In the genomic region with DNA sequence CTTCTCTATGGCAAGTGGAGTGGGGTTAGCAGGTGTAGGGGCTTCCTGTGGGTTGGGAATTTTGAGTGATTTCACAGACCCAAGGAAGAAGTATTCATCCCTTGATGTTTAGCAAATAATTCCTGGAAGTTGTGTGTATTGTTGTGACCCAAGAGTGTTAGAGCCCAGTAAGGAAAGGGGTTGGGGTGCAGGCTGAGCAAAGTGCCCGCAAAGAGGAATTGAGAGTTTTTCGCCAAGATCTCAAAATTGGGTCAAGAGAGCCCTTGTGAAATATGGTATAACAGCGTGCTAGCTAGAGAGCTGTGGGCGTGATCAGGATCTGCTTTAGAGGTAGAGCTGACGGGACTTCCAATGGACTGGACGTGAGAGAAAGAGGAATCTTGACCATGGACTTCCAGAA, we compare ENCODE assay signal across 24 cellular contexts.
DNase-seq lines count a peak whose midpoint lies in the region; ATAC-seq and TF ChIP-seq lines count a peak whose summit lies in the region.
"Had no signal": no experiment of that assay in that cellular context is flagged by ENCODE, and none has a peak within 500 bp of the region (broad histone marks: within the 10 kb centered on the region; RNA-seq: fewer than 3 reads in every experiment).

No MANE protein-coding gene starts in this region.

- H3K27ac ChIP-seq in heart right ventricle (peak overlapping the region in 2 of 10 donors; percentile 21 to 63), lung (ENCODE audit: low read depth in 1 of 2, low read length in 1 of 2) (no peak overlapping the region), upper lobe of right lung (no peak overlapping the region)
- H3K27ac ChIP-seq: SJSA1 had no signal

- no peak for TF ChIP-seq CTCF in heart right ventricle (IDR thresholded peaks at IDR 0.05)
- TF ChIP-seq CTCF in lung (IDR thresholded peaks at IDR 0.05; ENCODE audit: control extremely low read depth, extremely low read depth): no peak
- no peak for TF ChIP-seq CTCF in upper lobe of right lung (IDR thresholded peaks at IDR 0.05)

- ATAC-seq in heart right ventricle: peak in 7 of 8 donors; percentile 29 to 74 (median 56)
- no peak for ATAC-seq in Right ventricle myocardium superior (ENCODE audit: poor library complexity)
- ATAC-seq in lung (ENCODE audit: insufficient read depth, low FRiP score): peak; percentile 66
- peak; percentile 94 for ATAC-seq in upper lobe of right lung
- no peak for ATAC-seq in GM19328 (IDR thresholded peaks at IDR 0.05; ENCODE audit: unreplicated experiment)
- no peak for ATAC-seq in GM21576 (IDR thresholded peaks at IDR 0.05; ENCODE audit: unreplicated experiment)

- H3K27me3 ChIP-seq in heart right ventricle (peaks cover 0 to 44% (median 0%) of the 10 kb centered on the region in 7 donors), lung (ENCODE audit: control insufficient read depth, insufficient read depth) (no peaks in the 10 kb centered on the region), upper lobe of right lung (no peaks in the 10 kb centered on the region)
- H3K27me3 ChIP-seq: BE2C, SJSA1 had no signal

- 63 to 74% methylated on average over 6 of the region's 6 CpGs for WGBS in heart right ventricle, 2 donors
- WGBS in lung, 2 donors: 51 to 64% methylated on average over 6 of the region's 6 CpGs

- no peak overlapping the region for H3K4me3 ChIP-seq in heart right ventricle
- H3K4me3 ChIP-seq in lung: no peak overlapping the region
- no peak overlapping the region for H3K4me3 ChIP-seq in upper lobe of right lung
- H3K4me3 ChIP-seq: SJSA1 had no signal

- intact Hi-C loops in heart right ventricle (cut with DNase I): no loop called here
- intact Hi-C loops in Right ventricle myocardium superior (cut with DNase I): no loop called here
- intact Hi-C loops in upper lobe of right lung (cut with DNase I): no loop called here

- H3K9me3 ChIP-seq in heart right ventricle: no peaks in the 10 kb centered on the region
- no peaks in the 10 kb centered on the region for H3K9me3 ChIP-seq in lung (ENCODE audit: control insufficient read depth in 2 of 2, insufficient read depth in 1 of 2, low read length in 1 of 2)
- no peaks in the 10 kb centered on the region for H3K9me3 ChIP-seq in upper lobe of right lung
- H3K9me3 ChIP-seq: BE2C, SJSA1 had no signal

- H3K36me3 ChIP-seq in heart right ventricle (no peaks in the 10 kb centered on the region), lung (ENCODE audit: control insufficient read depth in 2 of 2, insufficient read depth in 2 of 2, low read length in 2 of 2) (no peaks in the 10 kb centered on the region), upper lobe of right lung (no peaks in the 10 kb centered on the region)
- H3K36me3 ChIP-seq: BE2C, SJSA1 had no signal

- H3K4me1 ChIP-seq in heart right ventricle (peaks cover 0 to 14% (median 4%) of the 10 kb centered on the region in 9 donors), lung (ENCODE audit: control insufficient read depth in 2 of 2, insufficient read depth in 2 of 2, low read length in 2 of 2) (no peaks in the 10 kb centered on the region), upper lobe of right lung (no peaks in the 10 kb centered on the region)
- H3K4me1 ChIP-seq: BE2C, SJSA1 had no signal

- no peak for DNase-seq in heart right ventricle
- DNase-seq in Right ventricle myocardium superior: no peak
- peak; percentile 70 for DNase-seq in NOMO-1 treated with dmso at 0.1 percent for 144 hours (lab: John Stamatoyannopoulos, UW; ENCODE audit: unreplicated experiment)
- peak; percentile 52 for DNase-seq in lung (ENCODE audit: low spot score)
- no peak for DNase-seq in upper lobe of right lung
- no peak for DNase-seq in NK-92 treated with Interleukin-12 subunit alpha and Interleukin-12 subunit beta, amount 100 ng/mL, for 24 hours (lab: John Stamatoyannopoulos, UW)
- DNase-seq: 8988T, ACHN, BE2C, Calu3, DMS79 treated with DMSO at 0.1 percent for 48 hours, GF-D8, H7, KBM-7, MM.1S, NCI-H1105, NCI-H1436 treated with DMSO at 0.1 percent for 48 hours, NCI-H1930, NCI-H2107, NCI-H524, NCI-H774 had no signal

Comparison
In these comparisons a context has a peak if more than half of its experiments do, and no peak if none do; other contexts are left out.
1. ATAC-seq: peak in heart right ventricle (7 of 8), lung (single experiment) and upper lobe of right lung (single experiment); none in Right ventricle myocardium superior (single experiment), GM19328 (single experiment) and GM21576 (single experiment).
2. DNase-seq: peak in NOMO-1 treated with dmso at 0.1 percent for 144 hours (single experiment) and lung (single experiment); none in heart right ventricle (0 of 2), Right ventricle myocardium superior (single experiment), upper lobe of right lung (single experiment) and NK-92 treated with Interleukin-12 subunit alpha and Interleukin-12 subunit beta, amount 100 ng/mL, for 24 hours (single experiment).